1 cellular context compared by ENCODE assay signal in genomic region chr22:18496227-18496626, GRCh38.
TF ChIP-seq lines count a peak whose summit lies in the region.
"Not testable (repeated sequence)": the region's sequence is repeated elsewhere in the genome, so short reads cannot be mapped to it uniquely, and the experiment has no call there.

No MANE protein-coding gene starts in this region.

TF ChIP-seq in HepG2, 621 proteins besides CTCF, POLR2A, EP300 and RAD21 (continued from another document):
- TF ChIP-seq MLXIP (CRISPR knock-in tag; IDR thresholded peaks at IDR 0.05; ENCODE audit: borderline replicate concordance) = peak; percentile 39; the same call in 1 of the 2 replicates
- not testable (repeated sequence) for TF ChIP-seq SOX13 (IDR thresholded peaks at IDR 0.05)
- TF ChIP-seq SOX13 (CRISPR knock-in tag; conservative IDR thresholded peaks at IDR 0.05 in 1 of 2, IDR thresholded peaks at IDR 0.05 in 1 of 2) = peak in 1 of 2 experiments; percentile 27; a peak in 1 of 4 replicates
- peak; percentile 30; the same call in 1 of the 2 replicates for TF ChIP-seq HDAC2 (CRISPR knock-in tag; IDR thresholded peaks at IDR 0.05)
- peak; percentile 30; the same call in 1 of the 2 replicates for TF ChIP-seq BCL6 (CRISPR knock-in tag; IDR thresholded peaks at IDR 0.05)
- 0 out of 2 replicates have a peak, but pooled peaks have one; percentile 14 for TF ChIP-seq ELF3 (CRISPR knock-in tag; IDR thresholded peaks at IDR 0.05)
